ENCODE assay signal across 8 cellular contexts in genomic region chr1:22861764-22862440, GRCh38.
A peak's percentile ranks its signal among the peaks of the same experiment; 100 is the strongest.
DNase-seq lines count a peak whose midpoint lies in the region; ATAC-seq and TF ChIP-seq lines count a peak whose summit lies in the region.

No MANE protein-coding gene starts in this region.

- H3K27me3 ChIP-seq in AG04450 (ENCODE audit: control insufficient read depth, insufficient read depth, low read length): no peaks in the 10 kb centered on the region
- no peaks in the 10 kb centered on the region for H3K27me3 ChIP-seq in Peyer's patch
- no peaks in the 10 kb centered on the region for H3K27me3 ChIP-seq in trophoblast cell (ENCODE audit: insufficient read depth, low read length)

- POLR2A ChIA-PET in AG04450 (lab: Yijun Ruan, JAX): interaction anchor here (1.0 to 1.4 kb wide), 5 partner anchors 11 to 171 kb away, joined by 3 to 5 read pairs (median 4); no protein-coding TSS in a partner anchor
- POLR2A ChIA-PET in naive thymus-derived CD8-positive, alpha-beta T cell (lab: Charles Lee): no interaction called here

- peaks cover 0 to 1% (median 0%) of the 10 kb centered on the region in 9 donors for H3K9me3 Mint-ChIP-seq in naive thymus-derived CD8-positive, alpha-beta T cell

- WGBS in trophoblast cell (ENCODE audit: extremely low coverage, insufficient coverage, insufficient read length): no CpG with 5 or more reads among the region's 4 CpGs

- H3K9me3 ChIP-seq in AG04450 (ENCODE audit: control insufficient read depth, insufficient read depth, low read length): no peaks in the 10 kb centered on the region
- no peaks in the 10 kb centered on the region for H3K9me3 ChIP-seq in Peyer's patch
- H3K9me3 ChIP-seq in trophoblast cell (ENCODE audit: insufficient read depth, low read depth, low read length): no peaks in the 10 kb centered on the region

- DNase-seq in AG04450 (ENCODE audit: low read depth, low spot score) (peak; percentile 45), GM10266 (ENCODE audit: extremely low spot score) (peak; percentile 26), Peyer's patch (peak in 1 of 3 donors; percentile 55), fibroblast of peridontal ligament (ENCODE audit: extremely low read depth) (peak; percentile 55), trophoblast cell (peak; percentile 98)
- no peak for DNase-seq in activated CD4-positive, CD25-positive, alpha-beta regulatory T cell (lab: John Stamatoyannopoulos, UW)
- no peak for DNase-seq in activated naive CD4-positive, alpha-beta T cell (lab: John Stamatoyannopoulos, UW)
- no peak for DNase-seq in naive thymus-derived CD8-positive, alpha-beta T cell

- H3K36me3 Mint-ChIP-seq in naive thymus-derived CD8-positive, alpha-beta T cell: no peaks in the 10 kb centered on the region

- peak overlapping the region; percentile 74 for H3K27ac ChIP-seq in AG04450 (ENCODE audit: low read depth, low read length)
- H3K27ac ChIP-seq in Peyer's patch: no peak overlapping the region
- no peak overlapping the region for H3K27ac ChIP-seq in trophoblast cell (ENCODE audit: low read depth, low read length)

- H3K4me3 ChIP-seq in AG04450 (ENCODE audit: low read depth, low read length) (no peak overlapping the region), Peyer's patch (no peak overlapping the region), trophoblast cell (ENCODE audit: low read depth, low read length) (no peak overlapping the region)

- peaks cover 0 to 24% (median 15%) of the 10 kb centered on the region in 5 donors for H3K27me3 Mint-ChIP-seq in naive thymus-derived CD8-positive, alpha-beta T cell

- no peak overlapping the region for H3K4ac ChIP-seq in trophoblast cell (ENCODE audit: low read depth, low read length)

- no peaks in the 10 kb centered on the region for H3K79me2 ChIP-seq in trophoblast cell (ENCODE audit: control insufficient read depth, insufficient read depth, low read length, poor library complexity)

- H3K36me3 ChIP-seq in Peyer's patch (no peaks in the 10 kb centered on the region), trophoblast cell (ENCODE audit: control insufficient read depth in 1 of 2, insufficient read depth in 2 of 2, low read length in 2 of 2) (no peaks in the 10 kb centered on the region)

- no peaks in the 10 kb centered on the region for H3K4me1 Mint-ChIP-seq in naive thymus-derived CD8-positive, alpha-beta T cell

- H3K9ac ChIP-seq in trophoblast cell (ENCODE audit: low read length): no peak overlapping the region

- no peak overlapping the region for H4K12ac ChIP-seq in trophoblast cell (ENCODE audit: low read depth, low read length)

- H2BK120ac ChIP-seq in trophoblast cell (ENCODE audit: insufficient read depth, low read length, poor library complexity): no peak overlapping the region

- H2AK5ac ChIP-seq in trophoblast cell (ENCODE audit: low read length): no peak overlapping the region

- TF ChIP-seq POLR2A in Peyer's patch (IDR thresholded peaks at IDR 0.05): no peak

- no peak overlapping the region for H3K27ac Mint-ChIP-seq in naive thymus-derived CD8-positive, alpha-beta T cell

- H3K14ac ChIP-seq in trophoblast cell (ENCODE audit: low read length): no peak overlapping the region

- H2BK5ac ChIP-seq in trophoblast cell (ENCODE audit: low read depth, low read length, poor library complexity): no peak overlapping the region

- no peak overlapping the region for H4K91ac ChIP-seq in trophoblast cell (ENCODE audit: low read depth, low read length)

- no peaks in the 10 kb centered on the region for H3K79me1 ChIP-seq in trophoblast cell (ENCODE audit: low read length)

- no peak overlapping the region for H2BK12ac ChIP-seq in trophoblast cell (ENCODE audit: low read length)

- peak; percentile 97 for TF ChIP-seq CTCF in AG04450 (IDR thresholded peaks at IDR 0.05; ENCODE audit: low read depth, low read length)
- TF ChIP-seq CTCF in GM10266 (IDR thresholded peaks at IDR 0.05; ENCODE audit: control insufficient read depth, insufficient read depth, low read depth, missing control alignments): peak; percentile 51
- TF ChIP-seq CTCF in Peyer's patch (IDR thresholded peaks at IDR 0.05): peak in 5 of 6 experiments; percentile 33 to 72 (median 69)

- no peaks in the 10 kb centered on the region for H3K4me1 ChIP-seq in Peyer's patch
- peaks cover 4 to 7% of the 10 kb centered on the region in 2 experiments for H3K4me1 ChIP-seq in trophoblast cell (ENCODE audit: control insufficient read depth in 1 of 2, insufficient read depth in 2 of 2, low read length in 2 of 2)

- H4K8ac ChIP-seq in trophoblast cell (ENCODE audit: low read depth, low read length): no peak overlapping the region

- H3K23ac ChIP-seq in trophoblast cell (ENCODE audit: low read length): no peak overlapping the region

- no peak overlapping the region for H3K4me3 Mint-ChIP-seq in naive thymus-derived CD8-positive, alpha-beta T cell

- H2AFZ ChIP-seq in trophoblast cell (ENCODE audit: insufficient read depth, low read length, poor library complexity): no peak overlapping the region

- H3K4me2 ChIP-seq in trophoblast cell (ENCODE audit: low read length): no peak overlapping the region

- ATAC-seq in naive thymus-derived CD8-positive, alpha-beta T cell: no peak

- no peak overlapping the region for H3K18ac ChIP-seq in trophoblast cell (ENCODE audit: low read length)

- CTCF ChIA-PET in AG04450 (lab: Charles Lee): interaction anchor here (0.5 to 4.1 kb wide), 36 partner anchors 9 to 851 kb away, joined by 3 to 74 read pairs (median 4); no protein-coding TSS in a partner anchor

Comparison
In these comparisons a context has a peak if more than half of its experiments do, and no peak if none do; other contexts are left out.
1. DNase-seq: peak in AG04450 (single experiment), GM10266 (single experiment), fibroblast of peridontal ligament (single experiment) and trophoblast cell (2 of 2); none in activated CD4-positive, CD25-positive, alpha-beta regulatory T cell (0 of 4), activated naive CD4-positive, alpha-beta T cell (0 of 4) and naive thymus-derived CD8-positive, alpha-beta T cell (0 of 10).
2. Peak in every context shown above with its lines, with median percentiles within 50 percentile points of each other: CTCF ChIP-seq.